In genomic region chr10:73161662-73162061, GRCh38 we compare ENCODE assay signal across 18 cellular contexts. TPM values are rescaled to one million over a fixed set of nuclear protein-coding genes. Genes with fewer than 3 reads are reported as not detected.
DNase-seq lines count a peak whose midpoint lies in the region; ATAC-seq, FAIRE-seq and TF ChIP-seq lines count a peak whose summit lies in the region.
"Had no signal": no experiment of that assay in that cellular context is flagged by ENCODE, and none has a peak within 500 bp of the region (broad histone marks: within the 10 kb centered on the region; RNA-seq: fewer than 3 reads in every experiment).

No MANE protein-coding gene starts in this region.

- in situ Hi-C loops in GM12878 (cut with MboI), result loop anchor here (5.0 to 10.0 kb wide), 2 partner anchors 64 to 797 kb away; partner anchors contain the start of gene P4HA1

- H3K27me3 Mint-ChIP-seq in stimulated activated naive CD8-positive, alpha-beta T cell treated with anti-CD3 and anti-CD28 coated beads, Interleukin-15, Interleukin-2, amounts not matched to agents 100 ng/mL and 50 ng/mL, for 24 hours, result no peaks in the 10 kb centered on the region
- H3K27me3 Mint-ChIP-seq in stimulated activated naive CD8-positive, alpha-beta T cell treated with anti-CD3 and anti-CD28 coated beads, Interleukin-15, amount 100 ng/mL, for 72 hours, result no peaks in the 10 kb centered on the region
- H3K27me3 Mint-ChIP-seq in stimulated activated naive B cell treated with anti-CD40 and anti-IgM and Interleukin-4, amounts not matched to agents 10 μg/mL and 1 μg/mL and 100 μg/mL, for 72 hours, result no peaks in the 10 kb centered on the region
- H3K27me3 Mint-ChIP-seq: CD8-positive, alpha-beta memory T cell had no signal

- H3K4me2 ChIP-seq in Karpas-422 (ENCODE audit: low read depth, low read length, poor library complexity, severe bottlenecking) (no peak overlapping the region), GM12878 (ENCODE audit: control insufficient read depth, insufficient read depth) (no peak overlapping the region)

- H3K27me3 ChIP-seq in Karpas-422 (ENCODE audit: low read length), result no peaks in the 10 kb centered on the region
- no peaks in the 10 kb centered on the region for H3K27me3 ChIP-seq in GM12878 (replicated peaks in 1 of 2; ENCODE audit: control insufficient read depth in 2 of 2, insufficient read depth in 2 of 2, low read length in 1 of 2)
- H3K27me3 ChIP-seq in adrenal gland, result no peaks in the 10 kb centered on the region

- H3K9me2 ChIP-seq in Karpas-422 (replicated peaks; ENCODE audit: insufficient read depth, low read length), result no peaks in the 10 kb centered on the region

- SMC1A ChIA-PET in GM12878 (lab: Charles Lee; ENCODE audit: uncharacterized antibody, unreplicated experiment), result interaction anchor here (0.7 to 3.2 kb wide), 4 partner anchors 8 to 793 kb away, joined by 3 to 11 read pairs (median 4); no protein-coding TSS in a partner anchor

- H3K9me3 ChIP-seq in Karpas-422 (ENCODE audit: low read length), result no peaks in the 10 kb centered on the region
- no peaks in the 10 kb centered on the region; the same call in 2 of the 3 replicates for H3K9me3 ChIP-seq in GM12878 (replicated peaks; ENCODE audit: control insufficient read depth, insufficient read depth, low read length)
- no peaks in the 10 kb centered on the region for H3K9me3 ChIP-seq in adrenal gland (replicated peaks in 1 of 3)

- H2AFZ ChIP-seq in Karpas-422 (ENCODE audit: low read length), result no peak overlapping the region
- no peak overlapping the region for H2AFZ ChIP-seq in GM12878 (ENCODE audit: control insufficient read depth, low read depth, low read length)

- H3K27ac ChIP-seq in Karpas-422 (ENCODE audit: low read length) (no peak overlapping the region), GM12878 (ENCODE audit: control insufficient read depth, insufficient read depth) (no peak overlapping the region), adrenal gland (no peak overlapping the region)

- H3K36me3 Mint-ChIP-seq in stimulated activated naive CD8-positive, alpha-beta T cell treated with anti-CD3 and anti-CD28 coated beads, Interleukin-15, Interleukin-2, amounts not matched to agents 100 ng/mL and 50 ng/mL, for 24 hours (ENCODE audit: low read depth), result peaks cover 52% of the 10 kb centered on the region
- peaks cover 19 to 44% of the 10 kb centered on the region in 2 donors for H3K36me3 Mint-ChIP-seq in stimulated activated naive B cell treated with anti-CD40 and anti-IgM and Interleukin-4, amounts not matched to agents 10 μg/mL and 1 μg/mL and 100 μg/mL, for 72 hours

- peak overlapping the region; percentile 15 for H3K27ac Mint-ChIP-seq in stimulated activated naive CD8-positive, alpha-beta T cell treated with anti-CD3 and anti-CD28 coated beads, Interleukin-15, Interleukin-2, amounts not matched to agents 100 ng/mL and 50 ng/mL, for 24 hours
- H3K27ac Mint-ChIP-seq in stimulated activated naive CD8-positive, alpha-beta T cell treated with anti-CD3 and anti-CD28 coated beads, Interleukin-15, amount 100 ng/mL, for 72 hours, result no peak overlapping the region
- H3K27ac Mint-ChIP-seq in stimulated activated naive B cell treated with anti-CD40 and anti-IgM and Interleukin-4, amounts not matched to agents 10 μg/mL and 1 μg/mL and 100 μg/mL, for 72 hours, result peak overlapping the region; percentile 38

- H4K20me1 ChIP-seq in Karpas-422 (ENCODE audit: insufficient read depth, low read depth, low read length), result 0 out of 2 replicates have a peak, but pooled peaks cover 12% of the 10 kb centered on the region
- H4K20me1 ChIP-seq in GM12878 (ENCODE audit: control insufficient read depth, insufficient read depth), result no peaks in the 10 kb centered on the region

- no peak for DNase-seq in stimulated activated naive CD8-positive, alpha-beta T cell treated with anti-CD3 and anti-CD28 coated beads, Interleukin-15, amount 100 ng/mL, for 72 hours
- DNase-seq in Karpas-422, result peak; percentile 35
- DNase-seq in GM12878 (ENCODE audit: low read depth, low spot score), result no peak
- DNase-seq in stimulated activated naive B cell treated with anti-CD40 and anti-IgM and Interleukin-4, amounts not matched to agents 10 μg/mL and 1 μg/mL and 100 μg/mL, for 72 hours, result no peak
- no peak for DNase-seq in adrenal gland
- DNase-seq in SIG-M5 treated with dmso at 0.1 percent for 504 hours (lab: John Stamatoyannopoulos, UW; ENCODE audit: unreplicated experiment), result no peak
- no peak for DNase-seq in NCI-H345 (lab: John Stamatoyannopoulos, UW)
- DNase-seq: CD8-positive, alpha-beta memory T cell; HCEC 1CT; Kasumi-1; NCI-H1105 treated with DMSO at 0.1 percent for 48 hours; NCI-H1694 treated with DMSO at 0.1 percent for 48 hours; NCI-H69; NK-92 treated with Interleukin-12 subunit alpha and Interleukin-12 subunit beta, amount 100 ng/mL, for 24 hours; SHP77 had no signal

- no peak for TF ChIP-seq POLR2A in GM12878 (IDR thresholded peaks at IDR 0.05; ENCODE audit: low read depth, low read length)
- TF ChIP-seq POLR2A in adrenal gland (IDR thresholded peaks at IDR 0.05), result no peak

- H3K79me2 ChIP-seq in Karpas-422 (ENCODE audit: low read length), result peaks cover 74% of the 10 kb centered on the region
- peaks cover 45% of the 10 kb centered on the region for H3K79me2 ChIP-seq in GM12878 (ENCODE audit: control insufficient read depth, insufficient read depth, low read length)

- BruUV-seq in GM12878 (replicated peaks; lab: Mats Ljungman, UMichigan), result no TSS peak

- H3K36me3 ChIP-seq in Karpas-422 (ENCODE audit: insufficient read depth, low read length), result peaks cover 34% of the 10 kb centered on the region
- peaks cover 0 to 7% of the 10 kb centered on the region in 2 experiments; a peak in 3 of 4 replicates for H3K36me3 ChIP-seq in GM12878 (ENCODE audit: control insufficient read depth in 2 of 2, insufficient read depth in 2 of 2, low read length in 1 of 2)
- peaks cover 0 to 10% of the 10 kb centered on the region in 2 donors for H3K36me3 ChIP-seq in adrenal gland (replicated peaks in 1 of 2)

- peaks cover 50% of the 10 kb centered on the region for H3K4me1 Mint-ChIP-seq in stimulated activated naive CD8-positive, alpha-beta T cell treated with anti-CD3 and anti-CD28 coated beads, Interleukin-15, Interleukin-2, amounts not matched to agents 100 ng/mL and 50 ng/mL, for 24 hours (ENCODE audit: low read depth)
- H3K4me1 Mint-ChIP-seq in stimulated activated naive CD8-positive, alpha-beta T cell treated with anti-CD3 and anti-CD28 coated beads, Interleukin-15, amount 100 ng/mL, for 72 hours, result peaks cover 48% of the 10 kb centered on the region
- peaks cover 25 to 41% of the 10 kb centered on the region in 2 donors for H3K4me1 Mint-ChIP-seq in stimulated activated naive B cell treated with anti-CD40 and anti-IgM and Interleukin-4, amounts not matched to agents 10 μg/mL and 1 μg/mL and 100 μg/mL, for 72 hours

- CTCF ChIA-PET in GM12878 (lab: Yijun Ruan, JAX), result interaction anchor here (0.8 to 4.2 kb wide), 4 partner anchors 16 to 109 kb away, joined by 3 to 29 read pairs (median 4); partner anchors contain the start of gene P4HA1

- 100% methylated on average over 3 of the region's 3 CpGs for WGBS in GM12878 (ENCODE audit: insufficient coverage, insufficient replicate concordance, low lambda C conversion rate, missing lambda C conversion rate)
- WGBS in adrenal gland, 4 donors, result 92 to 95% (median 94%) methylated on average over 3 of the region's 3 CpGs

- intact Hi-C loops in GM12878 (cut with micrococcal nuclease; ENCODE audit: unreplicated experiment) (no loop called here), adrenal gland (cut with DNase I) (no loop called here)

- H3K9me3 Mint-ChIP-seq in stimulated activated naive CD8-positive, alpha-beta T cell treated with anti-CD3 and anti-CD28 coated beads, Interleukin-15, Interleukin-2, amounts not matched to agents 100 ng/mL and 50 ng/mL, for 24 hours, result no peaks in the 10 kb centered on the region
- H3K9me3 Mint-ChIP-seq in stimulated activated naive CD8-positive, alpha-beta T cell treated with anti-CD3 and anti-CD28 coated beads, Interleukin-15, amount 100 ng/mL, for 72 hours, result peaks cover 0 to 1% of the 10 kb centered on the region in 2 donors
- H3K9me3 Mint-ChIP-seq in stimulated activated naive B cell treated with anti-CD40 and anti-IgM and Interleukin-4, amounts not matched to agents 10 μg/mL and 1 μg/mL and 100 μg/mL, for 72 hours, result no peaks in the 10 kb centered on the region
- H3K9me3 Mint-ChIP-seq: CD8-positive, alpha-beta memory T cell had no signal

- POLR2A ChIA-PET in GM12878 (lab: Charles Lee), result interaction anchor here (0.5 to 1.8 kb wide), 3 partner anchors 65 to 161 kb away, joined by 4 to 7 read pairs (median 4); partner anchors contain the start of gene P4HA1

- TF ChIP-seq CTCF in GM12878 (IDR thresholded peaks at IDR 0.05 in 2 of 3, conservative IDR thresholded peaks at IDR 0.05 in 1 of 3; ENCODE audit: control insufficient read depth in 2 of 3, extremely low read depth in 1 of 3, insufficient read depth in 1 of 3, low read depth in 3 of 3, low read length in 3 of 3) (no peak), adrenal gland (IDR thresholded peaks at IDR 0.05) (no peak)

- RAD21 ChIA-PET in GM12878 (lab: Charles Lee; ENCODE audit: unreplicated experiment), result no interaction called here

- no peak for TF ChIP-seq EP300 in GM12878 (IDR thresholded peaks at IDR 0.05; ENCODE audit: borderline replicate concordance in 1 of 2, control insufficient read depth in 1 of 2, low read depth in 2 of 2, low read length in 2 of 2)

- no peak for FAIRE-seq in GM12878 (lab: Jason Lieb, UNC)

- TF ChIP-seq RAD21 in GM12878 (IDR thresholded peaks at IDR 0.05; ENCODE audit: insufficient read depth, low read depth, low read length), result no peak

- no peak for ATAC-seq in stimulated activated naive CD8-positive, alpha-beta T cell treated with anti-CD3 and anti-CD28 coated beads, Interleukin-15, amount 100 ng/mL, for 72 hours
- ATAC-seq in GM12878, result peak; percentile 18; the same call in 2 of the 3 replicates
- no peak for ATAC-seq in stimulated activated naive B cell treated with anti-CD40 and anti-IgM and Interleukin-4, amounts not matched to agents 10 μg/mL and 1 μg/mL and 100 μg/mL, for 72 hours (replicated peaks)
- ATAC-seq: SK-N-SH treated with all-trans-retinoic acid at 6 μM for 48 hours had no signal

- no peak overlapping the region for H3K4me3 Mint-ChIP-seq in stimulated activated naive CD8-positive, alpha-beta T cell treated with anti-CD3 and anti-CD28 coated beads, Interleukin-15, Interleukin-2, amounts not matched to agents 100 ng/mL and 50 ng/mL, for 24 hours
- H3K4me3 Mint-ChIP-seq in stimulated activated naive CD8-positive, alpha-beta T cell treated with anti-CD3 and anti-CD28 coated beads, Interleukin-15, amount 100 ng/mL, for 72 hours, result no peak overlapping the region
- no peak overlapping the region for H3K4me3 Mint-ChIP-seq in stimulated activated naive B cell treated with anti-CD40 and anti-IgM and Interleukin-4, amounts not matched to agents 10 μg/mL and 1 μg/mL and 100 μg/mL, for 72 hours
- H3K4me3 Mint-ChIP-seq: CD8-positive, alpha-beta memory T cell had no signal

- H3K4me3 ChIP-seq in Karpas-422 (ENCODE audit: low read length) (no peak overlapping the region), GM12878 (no peak overlapping the region; the same call in 1 of the 2 replicates), adrenal gland (no peak overlapping the region)

- peaks cover 10% of the 10 kb centered on the region for H3K4me1 ChIP-seq in Karpas-422 (ENCODE audit: low read length)
- no peaks in the 10 kb centered on the region for H3K4me1 ChIP-seq in GM12878 (ENCODE audit: control insufficient read depth, insufficient read depth, low read length)
- peaks cover 7 to 34% of the 10 kb centered on the region in 2 donors for H3K4me1 ChIP-seq in adrenal gland (replicated peaks in 1 of 2)

- H3K9ac ChIP-seq in Karpas-422 (ENCODE audit: low read length) (no peak overlapping the region), GM12878 (ENCODE audit: control insufficient read depth, insufficient read depth, low read length) (no peak overlapping the region)

RNA-seq across cellular contexts. Expression of gene ECD, which starts 6.1 kb away (rescaled TPM):
- total RNA-seq in Karpas-422 (2014; rRNA removed; shearing (Covaris generic); ENCODE audit: low replicate concordance), result 21.9 and 36.8 TPM in 2 replicates
- 69.7 and 74.8 TPM in 2 replicates for total RNA-seq in GM12878 (2013; cell fraction: nucleolus; rRNA removed)
- total RNA-seq in GM12878 (2014; rRNA removed) (45.7 and 51.4 TPM in 2 replicates), GM12878 (2014; rRNA removed; fragmentation: Illumina TruSeq; extraction: Trizol) (40.4 and 42.3 TPM in 2 replicates), GM12878 (2021) (32.1 and 34.6 TPM in 2 replicates), adrenal gland (10 to 100 TPM; 22.6 to 39.3 (median 28.3) TPM)
- 20.2 TPM for polyA plus RNA-seq in GM12878 (2011; ENCODE audit: low read depth)
- polyA plus RNA-seq in GM12878 (2011; rRNA removed) (53.5 and 66.1 TPM in 2 replicates), GM12878 (2014; fragmentation: Illumina TruSeq; extraction: Trizol) (45.8 and 57.8 TPM in 2 replicates), GM12878 (2014; fragmentation: Nextera tagmentation; extraction: Ambion mirVana) (10 to 100 TPM; 27.3 to 29.9 TPM), GM12878 (2014; rRNA removed) (33.0 and 33.8 TPM in 2 replicates), GM12878 (2016; fragmentation: Nextera tagmentation; extraction: Ambion mirVana) (10 to 100 TPM; 59.0 to 61.6 TPM), adrenal gland (10 to 100 TPM in 2 of 3 donors, 1 to 10 TPM in 1; 6.4 to 40.7 (median 14.0) TPM)
- 33.1 and 36.2 TPM in 2 replicates for polyA plus RNA-seq in GM12878 (2011; cell fraction: cytosol; rRNA removed)
- 25.8 and 31.0 TPM in 2 replicates for polyA plus RNA-seq in GM12878 (2011; cell fraction: nucleus; rRNA removed)
- 23.9 and 25.3 TPM in 2 replicates for polyA plus RNA-seq in GM12878 (2012)
- 36.0 and 44.8 TPM in 2 replicates for polyA minus RNA-seq in GM12878 (2011; rRNA and poly(A)+ RNA removed)
- polyA minus RNA-seq in GM12878 (2011; cell fraction: cytosol; rRNA and poly(A)+ RNA removed), result 10.7 and 15.0 TPM in 2 replicates
- 20.9 and 35.1 TPM in 2 replicates for polyA minus RNA-seq in GM12878 (2011; cell fraction: nucleus; rRNA and poly(A)+ RNA removed)

RNA-seq across cellular contexts. Expression of gene FAM149B1, which starts 6.3 kb away (rescaled TPM):
- 18.7 and 31.5 TPM in 2 replicates for total RNA-seq in Karpas-422 (2014; rRNA removed; shearing (Covaris generic); ENCODE audit: low replicate concordance)
- total RNA-seq in GM12878 (2013; cell fraction: nucleolus; rRNA removed), result 21.3 and 25.1 TPM in 2 replicates
- total RNA-seq in GM12878 (2014; rRNA removed) (9.7 and 10.7 TPM in 2 replicates), GM12878 (2014; rRNA removed; fragmentation: Illumina TruSeq; extraction: Trizol) (10.7 and 12.0 TPM in 2 replicates), GM12878 (2021) (8.3 and 9.9 TPM in 2 replicates), adrenal gland (10 to 100 TPM; 10.9 to 33.7 (median 18.6) TPM)
- 7.1 TPM for polyA plus RNA-seq in GM12878 (2011; ENCODE audit: low read depth)
- polyA plus RNA-seq in GM12878 (2011; rRNA removed) (20.9 and 27.8 TPM in 2 replicates), GM12878 (2014; fragmentation: Illumina TruSeq; extraction: Trizol) (13.4 and 19.6 TPM in 2 replicates), GM12878 (2014; fragmentation: Nextera tagmentation; extraction: Ambion mirVana) (10 to 100 TPM in 1 of 2 experiments, 1 to 10 TPM in 1; 6.6 to 11.6 TPM), GM12878 (2014; rRNA removed) (9.3 and 9.6 TPM in 2 replicates), GM12878 (2016; fragmentation: Nextera tagmentation; extraction: Ambion mirVana) (10 to 100 TPM; 12.3 to 13.4 TPM), adrenal gland (10 to 100 TPM; 23.2 to 33.8 (median 31.7) TPM)
- 14.2 and 17.3 TPM in 2 replicates for polyA plus RNA-seq in GM12878 (2011; cell fraction: cytosol; rRNA removed)
- 17.3 and 26.2 TPM in 2 replicates for polyA plus RNA-seq in GM12878 (2011; cell fraction: nucleus; rRNA removed)
- polyA plus RNA-seq in GM12878 (2012), result 9.1 and 12.2 TPM in 2 replicates
- 17.8 and 18.2 TPM in 2 replicates for polyA minus RNA-seq in GM12878 (2011; rRNA and poly(A)+ RNA removed)
- 3.3 and 3.5 TPM in 2 replicates for polyA minus RNA-seq in GM12878 (2011; cell fraction: cytosol; rRNA and poly(A)+ RNA removed)
- polyA minus RNA-seq in GM12878 (2011; cell fraction: nucleus; rRNA and poly(A)+ RNA removed), result 6.8 and 8.7 TPM in 2 replicates

RNA-seq across cellular contexts. Expression of gene NUDT13, which starts 51.4 kb away (rescaled TPM):
- total RNA-seq in Karpas-422 (2014; rRNA removed; shearing (Covaris generic); ENCODE audit: low replicate concordance), result 1.3 and 2.7 TPM in 2 replicates
- total RNA-seq in GM12878 (2013; cell fraction: nucleolus; rRNA removed), result 5.3 and 5.6 TPM in 2 replicates
- 1.0 and 1.5 TPM in 2 replicates for total RNA-seq in GM12878 (2014; rRNA removed)
- total RNA-seq in GM12878 (2014; rRNA removed; fragmentation: Illumina TruSeq; extraction: Trizol), result 1.4 and 1.9 TPM in 2 replicates
- total RNA-seq in GM12878 (2021), result 0.72 and 0.88 TPM in 2 replicates
- polyA plus RNA-seq in GM12878 (2011; ENCODE audit: low read depth), result 2.8 TPM
- 6.1 and 7.3 TPM in 2 replicates for polyA plus RNA-seq in GM12878 (2011; rRNA removed)
- 3.7 and 4.6 TPM in 2 replicates for polyA plus RNA-seq in GM12878 (2011; cell fraction: cytosol; rRNA removed)
- polyA plus RNA-seq in GM12878 (2011; cell fraction: nucleus; rRNA removed), result 4.7 and 5.1 TPM in 2 replicates
- polyA plus RNA-seq in GM12878 (2012), result 3.5 and 3.7 TPM in 2 replicates
- polyA plus RNA-seq in GM12878 (2014; fragmentation: Illumina TruSeq; extraction: Trizol), result 2.1 and 2.6 TPM in 2 replicates
- 1 to 10 TPM; 1.5 to 2.6 TPM for polyA plus RNA-seq in GM12878 (2014; fragmentation: Nextera tagmentation; extraction: Ambion mirVana)
- 1.4 and 2.6 TPM in 2 replicates for polyA plus RNA-seq in GM12878 (2014; rRNA removed)
- 1 to 10 TPM; 1.1 to 1.9 TPM for polyA plus RNA-seq in GM12878 (2016; fragmentation: Nextera tagmentation; extraction: Ambion mirVana)
- 2.0 and 2.5 TPM in 2 replicates for polyA minus RNA-seq in GM12878 (2011; rRNA and poly(A)+ RNA removed)
- 2.7 TPM in 1 of 2 replicates, not detected in the other for polyA minus RNA-seq in GM12878 (2011; cell fraction: cytosol; rRNA and poly(A)+ RNA removed)
- polyA minus RNA-seq in GM12878 (2011; cell fraction: nucleus; rRNA and poly(A)+ RNA removed), result 0.73 and 1.3 TPM in 2 replicates
- 1 to 10 TPM; 1.0 to 5.1 (median 3.1) TPM for total RNA-seq in adrenal gland
- polyA plus RNA-seq in adrenal gland, result 1 to 10 TPM; 2.3 to 6.1 (median 2.7) TPM
- total RNA-seq: OCI-LY7 had no signal

Comparison
In these comparisons a context has a peak if more than half of its experiments do, and no peak if none do; other contexts are left out.
1. H3K27ac Mint-ChIP-seq: peak in stimulated activated naive CD8-positive, alpha-beta T cell treated with anti-CD3 and anti-CD28 coated beads, Interleukin-15, Interleukin-2, amounts not matched to agents 100 ng/mL and 50 ng/mL, for 24 hours (single experiment) and stimulated activated naive B cell treated with anti-CD40 and anti-IgM and Interleukin-4, amounts not matched to agents 10 μg/mL and 1 μg/mL and 100 μg/mL, for 72 hours (single experiment); none in stimulated activated naive CD8-positive, alpha-beta T cell treated with anti-CD3 and anti-CD28 coated beads, Interleukin-15, amount 100 ng/mL, for 72 hours (0 of 2).